16 cellular contexts compared by ENCODE assay signal in genomic region chr7:158351481-158351880, GRCh38.
"Had no signal": no experiment of that assay in that cellular context is flagged by ENCODE, and none has a peak within 500 bp of the region (broad histone marks: within the 10 kb centered on the region; RNA-seq: fewer than 3 reads in every experiment).

No MANE protein-coding gene starts in this region.

- H3K36me3 Mint-ChIP-seq: activated naive CD8-positive, alpha-beta T cell had no signal

- H3K27me3 ChIP-seq: dorsolateral prefrontal cortex had no signal

- H3K4me3 Mint-ChIP-seq: activated naive CD8-positive, alpha-beta T cell; mesothelial cell of epicardium had no signal

- ATAC-seq: stimulated activated naive CD8-positive, alpha-beta T cell treated with anti-CD3 and anti-CD28 coated beads, Interleukin-15, Interleukin-2, amounts not matched to agents 100 U/mL and 50 U/mL, for 24 hours had no signal

- H3K4me1 Mint-ChIP-seq: mesothelial cell of epicardium had no signal

- H3K27ac ChIP-seq: dorsolateral prefrontal cortex, esophagus muscularis mucosa, lower lobe of right lung had no signal

- H3K4me1 ChIP-seq: esophagus muscularis mucosa, lower lobe of right lung had no signal

- H3K4me3 ChIP-seq: dorsolateral prefrontal cortex, esophagus muscularis mucosa, lower lobe of right lung had no signal

- H3K27ac Mint-ChIP-seq: activated naive CD8-positive, alpha-beta T cell; mesothelial cell of epicardium had no signal

- DNase-seq: activated CD4-positive, alpha-beta T cell treated with anti-CD3 and anti-CD28 coated beads, Interleukin-2, amount 50 U/mL, for 48 hours; activated CD4-positive, CD25-positive, alpha-beta regulatory T cell treated with anti-CD3 and anti-CD28 coated beads, Interleukin-2, amount 50 U/mL, for 72 hours; activated CD8-positive, alpha-beta memory T cell treated with anti-CD3 and anti-CD28 coated beads, Interleukin-2, amount 50 U/mL, for 4 hours; activated gamma-delta T cell; activated T-cell treated with anti-CD3 and anti-CD28 coated beads, Interleukin-2, amount 50 U/mL, for 48 hours; amniotic stem cell; hippocampal formation; lower lobe of right lung; stimulated activated CD4-positive, alpha-beta T cell treated with anti-CD3 and anti-CD28 coated beads, Interleukin-4, amount 100 ng/mL, for 4 hours; stimulated activated CD8-positive, alpha-beta memory T cell treated with anti-CD3 and anti-CD28 coated beads, Interleukin-4, amount 100 ng/mL, for 48 hours; stimulated activated naive CD8-positive, alpha-beta T cell treated with anti-CD3 and anti-CD28 coated beads, Interleukin-15, Interleukin-2, amounts not matched to agents 100 U/mL and 50 U/mL, for 24 hours; T-helper 9 cell had no signal

- H3K36me3 ChIP-seq: esophagus muscularis mucosa, lower lobe of right lung had no signal
